10 cellular contexts compared by ENCODE assay signal in genomic region chr11:113393501-113393985, GRCh38. TPM values are rescaled to one million over a fixed set of nuclear protein-coding genes. Genes with fewer than 3 reads are reported as not detected.
"Had no signal": no experiment of that assay in that cellular context is flagged by ENCODE, and none has a peak within 500 bp of the region (broad histone marks: within the 10 kb centered on the region; RNA-seq: fewer than 3 reads in every experiment).

No MANE protein-coding gene starts in this region.

- ATAC-seq: HCT116, HepG2 had no signal

- H3K4me3 Mint-ChIP-seq: HFFc6, IgD-negative memory B cell had no signal

- H3K27ac ChIP-seq: GM23248, HL-60 had no signal

- H3K4me1 ChIP-seq: HAP-1 had no signal

- H3K9me3 ChIP-seq: HAP-1 had no signal

- H2AFZ ChIP-seq: GM23248 had no signal

- H3K27ac Mint-ChIP-seq: HFFc6 had no signal

- H3K4me3 ChIP-seq: GM23248, HAP-1 had no signal

- DNase-seq: GM23248, GOT3, H7, HFFc6 had no signal

- H3K36me3 ChIP-seq: HAP-1 had no signal

- H3K9me3 Mint-ChIP-seq: HFFc6, IgD-negative memory B cell had no signal

RNA-seq across cellular contexts. Expression of gene ANKK1, which starts 6.0 kb away (rescaled TPM):
- total RNA-seq: GM23248, H7, HFFc6, HT1080 had no signal
- polyA plus RNA-seq: GM23248, IgD-negative memory B cell had no signal
